1 cellular context compared by ENCODE assay signal in genomic region chr14:105419055-105419304, GRCh38.
TF ChIP-seq lines count a peak whose summit lies in the region.

No MANE protein-coding gene starts in this region.

TF ChIP-seq in K562, 482 proteins besides CTCF, POLR2A, EP300 and RAD21:
- TF ChIP-seq, protein P1, sequence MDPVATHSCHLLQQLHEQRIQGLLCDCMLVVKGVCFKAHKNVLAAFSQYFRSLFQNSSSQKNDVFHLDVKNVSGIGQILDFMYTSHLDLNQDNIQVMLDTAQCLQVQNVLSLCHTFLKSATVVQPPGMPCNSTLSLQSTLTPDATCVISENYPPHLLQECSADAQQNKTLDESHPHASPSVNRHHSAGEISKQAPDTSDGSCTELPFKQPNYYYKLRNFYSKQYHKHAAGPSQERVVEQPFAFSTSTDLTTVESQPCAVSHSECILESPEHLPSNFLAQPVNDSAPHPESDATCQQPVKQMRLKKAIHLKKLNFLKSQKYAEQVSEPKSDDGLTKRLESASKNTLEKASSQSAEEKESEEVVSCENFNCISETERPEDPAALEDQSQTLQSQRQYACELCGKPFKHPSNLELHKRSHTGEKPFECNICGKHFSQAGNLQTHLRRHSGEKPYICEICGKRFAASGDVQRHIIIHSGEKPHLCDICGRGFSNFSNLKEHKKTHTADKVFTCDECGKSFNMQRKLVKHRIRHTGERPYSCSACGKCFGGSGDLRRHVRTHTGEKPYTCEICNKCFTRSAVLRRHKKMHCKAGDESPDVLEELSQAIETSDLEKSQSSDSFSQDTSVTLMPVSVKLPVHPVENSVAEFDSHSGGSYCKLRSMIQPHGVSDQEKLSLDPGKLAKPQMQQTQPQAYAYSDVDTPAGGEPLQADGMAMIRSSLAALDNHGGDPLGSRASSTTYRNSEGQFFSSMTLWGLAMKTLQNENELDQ (CRISPR knock-in tag; IDR thresholded peaks at IDR 0.05; ENCODE audit: borderline replicate concordance): no peak
- TF ChIP-seq SIN3B (IDR thresholded peaks at IDR 0.05; ENCODE audit: low read depth) (no peak), BRD4 (IDR thresholded peaks at IDR 0.05) (no peak)
